ENCODE assay signal across 16 cellular contexts in genomic region chrX:129908636-129909035, GRCh38.
"Had no signal": no experiment of that assay in that cellular context is flagged by ENCODE, and none has a peak within 500 bp of the region (broad histone marks: within the 10 kb centered on the region; RNA-seq: fewer than 3 reads in every experiment).

No MANE protein-coding gene starts in this region.

- H3K9me3 Mint-ChIP-seq: activated CD4-positive, alpha-beta memory T cell treated with anti-CD3 and anti-CD28 coated beads, Interleukin-2, amount 10 ng/mL, durations not matched to agents 7 days and 5 days; activated T-helper 17 cell treated with anti-CD3 and anti-CD28 coated beads, Interleukin-2, amount 50 U/mL, for 72 hours; naive thymus-derived CD8-positive, alpha-beta T cell had no signal

- H3K27ac Mint-ChIP-seq: activated CD4-positive, alpha-beta memory T cell treated with anti-CD3 and anti-CD28 coated beads, Interleukin-2, amount 10 ng/mL, durations not matched to agents 7 days and 5 days; activated T-helper 17 cell treated with anti-CD3 and anti-CD28 coated beads, Interleukin-2, amount 50 U/mL, for 72 hours; naive thymus-derived CD8-positive, alpha-beta T cell had no signal

- H3K27me3 Mint-ChIP-seq: activated CD4-positive, alpha-beta memory T cell treated with anti-CD3 and anti-CD28 coated beads, Interleukin-2, amount 10 ng/mL, durations not matched to agents 7 days and 5 days; activated T-helper 17 cell treated with anti-CD3 and anti-CD28 coated beads, Interleukin-2, amount 50 U/mL, for 72 hours; naive thymus-derived CD8-positive, alpha-beta T cell had no signal

- H3K4me3 Mint-ChIP-seq: activated CD4-positive, alpha-beta memory T cell treated with anti-CD3 and anti-CD28 coated beads, Interleukin-2, amount 10 ng/mL, durations not matched to agents 7 days and 5 days; activated T-helper 17 cell treated with anti-CD3 and anti-CD28 coated beads, Interleukin-2, amount 50 U/mL, for 72 hours had no signal

- H3K4me1 Mint-ChIP-seq: activated T-helper 17 cell treated with anti-CD3 and anti-CD28 coated beads, Interleukin-2, amount 50 U/mL, for 72 hours had no signal

- DNase-seq: activated CD4-positive, alpha-beta memory T cell treated with anti-CD3 and anti-CD28 coated beads, Interleukin-2, amount 10 ng/mL, durations not matched to agents 7 days and 5 days; activated CD4-positive, CD25-positive, alpha-beta regulatory T cell treated with anti-CD3 and anti-CD28 coated beads, Interleukin-2, amount 50 U/mL, for 72 hours; activated CD8-positive, alpha-beta memory T cell treated with anti-CD3 and anti-CD28 coated beads, Interleukin-2, amount 50 U/mL, for 4 hours; activated naive CD4-positive, alpha-beta T cell treated with Interleukin-2 at 50 U/mL for 16 hours; caudate nucleus; hippocampal formation; left ventricle myocardium superior; mesenchymal stem cell; naive thymus-derived CD8-positive, alpha-beta T cell; pancreas; stimulated activated CD4-positive, alpha-beta T cell treated with anti-CD3 and anti-CD28 coated beads, Interleukin-12 subunit alpha, Interleukin-12 subunit beta, amount 100 ng/mL, for 4 hours; stimulated activated CD4-positive, alpha-beta T cell treated with anti-CD3 and anti-CD28 coated beads, Interleukin-2, amount 100 ng/mL, for 24 hours; T1000; thyroid gland; uterus had no signal

- ATAC-seq: activated T-helper 17 cell treated with anti-CD3 and anti-CD28 coated beads, Interleukin-2, amount 50 U/mL, for 72 hours; left ventricle myocardium superior; naive thymus-derived CD8-positive, alpha-beta T cell; pancreas had no signal
